In genomic region chr12:96347130-96347699, GRCh38 we compare ENCODE assay signal across 10 cellular contexts. TPM values are rescaled to one million over a fixed set of nuclear protein-coding genes. Genes with fewer than 3 reads are reported as not detected.
DNase-seq lines count a peak whose midpoint lies in the region; ATAC-seq and TF ChIP-seq lines count a peak whose summit lies in the region.
"Had no signal": no experiment of that assay in that cellular context is flagged by ENCODE, and none has a peak within 500 bp of the region (broad histone marks: within the 10 kb centered on the region; RNA-seq: fewer than 3 reads in every experiment).

No MANE protein-coding gene starts in this region.

- H3K4me3 ChIP-seq in breast epithelium (peak overlapping the region in 2 of 3 donors; percentile 8 to 19), uterus (peak overlapping the region in 1 of 2 donors; percentile 10)

- H3K9me3 ChIP-seq in breast epithelium (peaks cover 28 to 33% of the 10 kb centered on the region in 2 donors), uterus (peaks cover 0 to 21% of the 10 kb centered on the region in 2 donors)

- DNase-seq in Right ventricle myocardium superior (peak; percentile 34), cardiac septum (ENCODE audit: low spot score) (no peak), breast epithelium (ENCODE audit: low spot score in 2 of 2) (no peak), memory B cell (ENCODE audit: low spot score in 2 of 2) (no peak), uterus (no peak), NAMALWA (ENCODE audit: low spot score) (no peak)
- DNase-seq: left cardiac atrium had no signal

- TF ChIP-seq CTCF in breast epithelium (IDR thresholded peaks at IDR 0.05) (no peak), uterus (IDR thresholded peaks at IDR 0.05) (no peak)

- H3K27ac ChIP-seq in breast epithelium (peak overlapping the region in 1 of 2 donors; percentile 31), uterus (peak overlapping the region; percentile 58 to 75)

- intact Hi-C loops in Right ventricle myocardium superior (cut with DNase I): no loop called here
- intact Hi-C loops in cardiac septum (cut with DNase I): no loop called here
- intact Hi-C loops in breast epithelium (cut with DNase I; ENCODE audit: low total_unique reads): no loop called here
- intact Hi-C loops in uterus (cut with DNase I; ENCODE audit: low total_unique reads): no loop called here

- H3K27me3 ChIP-seq in breast epithelium: no peaks in the 10 kb centered on the region
- no peaks in the 10 kb centered on the region for H3K27me3 ChIP-seq in uterus

- H3K4me1 ChIP-seq in breast epithelium (no peaks in the 10 kb centered on the region), uterus (no peaks in the 10 kb centered on the region)

- peak overlapping the region; percentile 76 for H3K27ac Mint-ChIP-seq in memory B cell

- peaks cover 6% of the 10 kb centered on the region for H3K9me3 Mint-ChIP-seq in memory B cell

- H3K36me3 ChIP-seq in breast epithelium: no peaks in the 10 kb centered on the region
- H3K36me3 ChIP-seq in uterus: no peaks in the 10 kb centered on the region

- H3K4me1 Mint-ChIP-seq in memory B cell: peaks cover 47% of the 10 kb centered on the region

- TF ChIP-seq POLR2A in breast epithelium (IDR thresholded peaks at IDR 0.05): no peak
- no peak for TF ChIP-seq POLR2A in uterus (IDR thresholded peaks at IDR 0.05)

- peak; percentile 51 for ATAC-seq in Right ventricle myocardium superior (ENCODE audit: poor library complexity)
- no peak for ATAC-seq in memory B cell (ENCODE audit: low read depth)
- no peak for ATAC-seq in GM18858 (IDR thresholded peaks at IDR 0.05; ENCODE audit: unreplicated experiment)
- ATAC-seq in HG03565 (IDR thresholded peaks at IDR 0.05; ENCODE audit: unreplicated experiment): no peak
- ATAC-seq: HCT116 had no signal

- H3K27me3 Mint-ChIP-seq in memory B cell: no peaks in the 10 kb centered on the region

- H3K36me3 Mint-ChIP-seq in memory B cell: peaks cover 23% of the 10 kb centered on the region

- H3K4me3 Mint-ChIP-seq in memory B cell: peak overlapping the region; percentile 71

RNA-seq across cellular contexts. Expression of gene CDK17, which starts 53.0 kb away (rescaled TPM):
- total RNA-seq in Right ventricle myocardium superior (15.6 TPM), cardiac septum (22.9 TPM), breast epithelium (100 to 1,000 TPM in 1 of 3 donors, 10 to 100 TPM in 2; 47.7 to 113 (median 81.0) TPM), uterus (100 to 1,000 TPM in 2 of 4 donors, 10 to 100 TPM in 2; 93.5 to 105 (median 102) TPM)
